1 cellular context compared by ENCODE assay signal in the genomic region with DNA sequence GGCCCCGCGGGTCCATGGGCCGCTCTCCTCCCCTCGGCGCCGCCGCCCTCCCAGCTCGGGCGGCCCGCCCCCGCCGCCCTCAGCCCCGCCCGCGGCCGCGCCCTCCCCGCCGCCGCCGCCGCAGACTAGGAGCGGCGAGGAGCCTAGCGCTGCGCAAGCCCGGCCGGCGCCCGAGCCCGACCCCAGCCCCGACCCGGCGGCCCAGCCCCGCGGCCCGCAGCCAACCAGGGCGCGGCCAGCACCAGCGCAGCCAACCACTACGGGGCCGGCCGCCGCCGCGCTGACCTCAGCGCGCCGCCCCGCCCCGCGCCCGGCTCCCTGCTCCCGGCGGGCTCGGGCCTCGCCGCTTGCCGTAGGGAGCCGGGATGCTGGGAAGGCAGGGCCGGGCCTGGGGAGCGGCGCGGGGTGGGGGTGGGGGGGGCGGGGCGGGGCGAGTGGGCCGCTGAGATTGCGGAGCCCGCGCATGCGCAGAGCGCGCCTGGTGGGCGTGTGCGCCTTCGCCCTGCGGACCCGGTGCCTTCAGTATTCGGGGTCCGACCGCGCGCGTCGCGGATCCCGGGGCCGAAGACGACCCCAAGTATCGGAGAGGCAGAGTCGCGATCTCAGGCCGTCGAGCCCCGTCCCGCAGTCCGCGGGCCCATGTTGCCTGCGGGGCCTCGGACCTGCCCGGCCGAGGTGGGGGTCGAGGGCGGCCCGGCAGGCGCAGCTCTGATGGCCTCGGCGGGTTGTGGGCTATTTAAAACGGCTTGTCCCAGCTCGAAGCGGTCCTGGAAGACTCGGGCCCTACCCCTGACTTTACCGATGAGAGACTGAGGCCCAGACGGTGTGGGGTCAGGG.
A peak's percentile ranks its signal among the peaks of the same experiment; 100 is the strongest.
TF ChIP-seq lines count a peak whose summit lies in the region.

A gene with protein sequence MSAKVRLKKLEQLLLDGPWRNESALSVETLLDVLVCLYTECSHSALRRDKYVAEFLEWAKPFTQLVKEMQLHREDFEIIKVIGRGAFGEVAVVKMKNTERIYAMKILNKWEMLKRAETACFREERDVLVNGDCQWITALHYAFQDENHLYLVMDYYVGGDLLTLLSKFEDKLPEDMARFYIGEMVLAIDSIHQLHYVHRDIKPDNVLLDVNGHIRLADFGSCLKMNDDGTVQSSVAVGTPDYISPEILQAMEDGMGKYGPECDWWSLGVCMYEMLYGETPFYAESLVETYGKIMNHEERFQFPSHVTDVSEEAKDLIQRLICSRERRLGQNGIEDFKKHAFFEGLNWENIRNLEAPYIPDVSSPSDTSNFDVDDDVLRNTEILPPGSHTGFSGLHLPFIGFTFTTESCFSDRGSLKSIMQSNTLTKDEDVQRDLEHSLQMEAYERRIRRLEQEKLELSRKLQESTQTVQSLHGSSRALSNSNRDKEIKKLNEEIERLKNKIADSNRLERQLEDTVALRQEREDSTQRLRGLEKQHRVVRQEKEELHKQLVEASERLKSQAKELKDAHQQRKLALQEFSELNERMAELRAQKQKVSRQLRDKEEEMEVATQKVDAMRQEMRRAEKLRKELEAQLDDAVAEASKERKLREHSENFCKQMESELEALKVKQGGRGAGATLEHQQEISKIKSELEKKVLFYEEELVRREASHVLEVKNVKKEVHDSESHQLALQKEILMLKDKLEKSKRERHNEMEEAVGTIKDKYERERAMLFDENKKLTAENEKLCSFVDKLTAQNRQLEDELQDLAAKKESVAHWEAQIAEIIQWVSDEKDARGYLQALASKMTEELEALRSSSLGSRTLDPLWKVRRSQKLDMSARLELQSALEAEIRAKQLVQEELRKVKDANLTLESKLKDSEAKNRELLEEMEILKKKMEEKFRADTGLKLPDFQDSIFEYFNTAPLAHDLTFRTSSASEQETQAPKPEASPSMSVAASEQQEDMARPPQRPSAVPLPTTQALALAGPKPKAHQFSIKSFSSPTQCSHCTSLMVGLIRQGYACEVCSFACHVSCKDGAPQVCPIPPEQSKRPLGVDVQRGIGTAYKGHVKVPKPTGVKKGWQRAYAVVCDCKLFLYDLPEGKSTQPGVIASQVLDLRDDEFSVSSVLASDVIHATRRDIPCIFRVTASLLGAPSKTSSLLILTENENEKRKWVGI (N-terminal part only) (minus strand): TSS at position 178 of the 837 bp plus-strand sequence. CDS start 376 bp downstream, outside the sequence.

TF ChIP-seq in HepG2, 621 proteins besides CTCF, POLR2A, EP300 and RAD21 (continued from another document and continues in another):
- TF ChIP-seq MTF1 (CRISPR knock-in tag; IDR thresholded peaks at IDR 0.05) (no peak), ZFP1 (CRISPR knock-in tag; IDR thresholded peaks at IDR 0.05) (no peak), HNF4A (CRISPR knock-in tag; IDR thresholded peaks at IDR 0.05) (no peak), PAWR (CRISPR knock-in tag; IDR thresholded peaks at IDR 0.05; ENCODE audit: borderline replicate concordance) (no peak), ZFP36 (IDR thresholded peaks at IDR 0.05; ENCODE audit: borderline replicate concordance, low read depth, low read length, partially characterized antibody) (no peak), SPEN (CRISPR knock-in tag; IDR thresholded peaks at IDR 0.05; ENCODE audit: low read depth) (peak; percentile 36; the same call in 1 of the 2 replicates), HNF4G (IDR thresholded peaks at IDR 0.05; ENCODE audit: borderline replicate concordance, low read depth, low read length) (no peak), HNF4G (CRISPR knock-in tag; IDR thresholded peaks at IDR 0.05; ENCODE audit: borderline replicate concordance, low read depth) (no peak), ZNF614 (CRISPR knock-in tag; IDR thresholded peaks at IDR 0.05; ENCODE audit: borderline replicate concordance) (no peak), ZNF510 (CRISPR knock-in tag; IDR thresholded peaks at IDR 0.05; ENCODE audit: low read depth) (no peak), SOX6 (IDR thresholded peaks at IDR 0.05) (no peak), SOX6 (CRISPR knock-in tag; IDR thresholded peaks at IDR 0.05) (no peak), MED8 (CRISPR knock-in tag; IDR thresholded peaks at IDR 0.05; ENCODE audit: insufficient replicate concordance) (no peak), RXRB (CRISPR knock-in tag; IDR thresholded peaks at IDR 0.05; ENCODE audit: borderline replicate concordance) (no peak), SKI (IDR thresholded peaks at IDR 0.05; ENCODE audit: partially characterized antibody) (no peak), ZNF780A (CRISPR knock-in tag; IDR thresholded peaks at IDR 0.05) (no peak), ZNF891 (CRISPR knock-in tag; IDR thresholded peaks at IDR 0.05) (peak; percentile 46; the same call in 1 of the 2 replicates), FOXO1 (CRISPR knock-in tag; IDR thresholded peaks at IDR 0.05) (no peak; the same call in 1 of the 2 replicates), HDAC2 (CRISPR knock-in tag; IDR thresholded peaks at IDR 0.05) (no peak), THYN1 (CRISPR knock-in tag; IDR thresholded peaks at IDR 0.05; ENCODE audit: borderline replicate concordance, low read depth) (no peak), ZNF331 (CRISPR knock-in tag; IDR thresholded peaks at IDR 0.05) (no peak), AKAP8 (CRISPR knock-in tag; IDR thresholded peaks at IDR 0.05) (no peak), SATB2 (CRISPR knock-in tag; IDR thresholded peaks at IDR 0.05) (no peak), SRY (CRISPR knock-in tag; IDR thresholded peaks at IDR 0.05) (peak; percentile 44; the same call in 1 of the 2 replicates)
- TF ChIP-seq, protein P1, sequence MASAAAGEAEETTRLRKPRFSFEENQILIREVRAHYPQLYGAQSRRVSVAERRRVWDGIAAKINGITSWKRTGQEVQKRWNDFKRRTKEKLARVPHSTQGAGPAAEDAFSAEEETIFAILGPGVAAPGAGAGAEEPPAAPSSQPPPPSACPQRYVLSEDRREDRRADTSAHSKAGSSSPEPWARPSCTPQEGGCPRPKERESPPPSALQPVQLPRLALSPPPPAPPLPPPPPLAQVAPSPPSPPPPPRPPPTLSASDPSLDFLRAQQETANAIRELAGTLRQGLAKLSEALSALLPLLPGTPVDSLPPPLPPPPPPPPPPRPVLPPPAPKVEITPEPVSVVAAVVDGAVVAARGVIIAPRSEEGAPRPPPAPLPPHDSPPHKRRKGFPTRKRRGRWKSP (CRISPR knock-in tag; IDR thresholded peaks at IDR 0.05) = 0 out of 2 replicates have a peak, but pooled peaks have one; percentile 26
- TF ChIP-seq, protein P2, sequence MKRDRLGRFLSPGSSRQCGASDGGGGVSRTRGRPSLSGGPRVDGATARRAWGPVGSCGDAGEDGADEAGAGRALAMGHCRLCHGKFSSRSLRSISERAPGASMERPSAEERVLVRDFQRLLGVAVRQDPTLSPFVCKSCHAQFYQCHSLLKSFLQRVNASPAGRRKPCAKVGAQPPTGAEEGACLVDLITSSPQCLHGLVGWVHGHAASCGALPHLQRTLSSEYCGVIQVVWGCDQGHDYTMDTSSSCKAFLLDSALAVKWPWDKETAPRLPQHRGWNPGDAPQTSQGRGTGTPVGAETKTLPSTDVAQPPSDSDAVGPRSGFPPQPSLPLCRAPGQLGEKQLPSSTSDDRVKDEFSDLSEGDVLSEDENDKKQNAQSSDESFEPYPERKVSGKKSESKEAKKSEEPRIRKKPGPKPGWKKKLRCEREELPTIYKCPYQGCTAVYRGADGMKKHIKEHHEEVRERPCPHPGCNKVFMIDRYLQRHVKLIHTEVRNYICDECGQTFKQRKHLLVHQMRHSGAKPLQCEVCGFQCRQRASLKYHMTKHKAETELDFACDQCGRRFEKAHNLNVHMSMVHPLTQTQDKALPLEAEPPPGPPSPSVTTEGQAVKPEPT (CRISPR knock-in tag; IDR thresholded peaks at IDR 0.05; ENCODE audit: low read depth) = no peak
- TF ChIP-seq, protein P3, sequence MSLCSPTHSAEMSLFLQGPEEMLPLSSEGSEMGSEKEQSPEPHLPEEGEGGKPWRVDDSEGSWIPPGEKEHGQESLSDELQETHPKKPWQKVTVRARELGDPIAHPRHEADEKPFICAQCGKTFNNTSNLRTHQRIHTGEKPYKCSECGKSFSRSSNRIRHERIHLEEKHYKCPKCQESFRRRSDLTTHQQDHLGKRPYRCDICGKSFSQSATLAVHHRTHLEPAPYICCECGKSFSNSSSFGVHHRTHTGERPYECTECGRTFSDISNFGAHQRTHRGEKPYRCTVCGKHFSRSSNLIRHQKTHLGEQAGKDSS (CRISPR knock-in tag; IDR thresholded peaks at IDR 0.05; ENCODE audit: borderline replicate concordance, low read depth) = no peak
- TF ChIP-seq, protein P4, sequence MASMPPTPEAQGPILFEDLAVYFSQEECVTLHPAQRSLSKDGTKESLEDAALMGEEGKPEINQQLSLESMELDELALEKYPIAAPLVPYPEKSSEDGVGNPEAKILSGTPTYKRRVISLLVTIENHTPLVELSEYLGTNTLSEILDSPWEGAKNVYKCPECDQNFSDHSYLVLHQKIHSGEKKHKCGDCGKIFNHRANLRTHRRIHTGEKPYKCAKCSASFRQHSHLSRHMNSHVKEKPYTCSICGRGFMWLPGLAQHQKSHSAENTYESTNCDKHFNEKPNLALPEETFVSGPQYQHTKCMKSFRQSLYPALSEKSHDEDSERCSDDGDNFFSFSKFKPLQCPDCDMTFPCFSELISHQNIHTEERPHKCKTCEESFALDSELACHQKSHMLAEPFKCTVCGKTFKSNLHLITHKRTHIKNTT (CRISPR knock-in tag; IDR thresholded peaks at IDR 0.05) = no peak
- TF ChIP-seq, protein P5, sequence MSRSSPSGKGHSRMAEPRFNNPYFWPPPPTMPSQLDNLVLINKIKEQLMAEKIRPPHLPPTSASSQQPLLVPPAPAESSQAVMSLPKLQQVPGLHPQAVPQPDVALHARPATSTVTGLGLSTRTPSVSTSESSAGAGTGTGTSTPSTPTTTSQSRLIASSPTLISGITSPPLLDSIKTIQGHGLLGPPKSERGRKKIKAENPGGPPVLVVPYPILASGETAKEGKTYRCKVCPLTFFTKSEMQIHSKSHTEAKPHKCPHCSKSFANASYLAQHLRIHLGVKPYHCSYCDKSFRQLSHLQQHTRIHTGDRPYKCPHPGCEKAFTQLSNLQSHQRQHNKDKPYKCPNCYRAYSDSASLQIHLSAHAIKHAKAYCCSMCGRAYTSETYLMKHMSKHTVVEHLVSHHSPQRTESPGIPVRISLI (CRISPR knock-in tag; IDR thresholded peaks at IDR 0.05; ENCODE audit: borderline replicate concordance) = no peak
- TF ChIP-seq, protein P6, sequence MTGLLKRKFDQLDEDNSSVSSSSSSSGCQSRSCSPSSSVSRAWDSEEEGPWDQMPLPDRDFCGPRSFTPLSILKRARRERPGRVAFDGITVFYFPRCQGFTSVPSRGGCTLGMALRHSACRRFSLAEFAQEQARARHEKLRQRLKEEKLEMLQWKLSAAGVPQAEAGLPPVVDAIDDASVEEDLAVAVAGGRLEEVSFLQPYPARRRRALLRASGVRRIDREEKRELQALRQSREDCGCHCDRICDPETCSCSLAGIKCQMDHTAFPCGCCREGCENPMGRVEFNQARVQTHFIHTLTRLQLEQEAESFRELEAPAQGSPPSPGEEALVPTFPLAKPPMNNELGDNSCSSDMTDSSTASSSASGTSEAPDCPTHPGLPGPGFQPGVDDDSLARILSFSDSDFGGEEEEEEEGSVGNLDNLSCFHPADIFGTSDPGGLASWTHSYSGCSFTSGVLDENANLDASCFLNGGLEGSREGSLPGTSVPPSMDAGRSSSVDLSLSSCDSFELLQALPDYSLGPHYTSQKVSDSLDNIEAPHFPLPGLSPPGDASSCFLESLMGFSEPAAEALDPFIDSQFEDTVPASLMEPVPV (CRISPR knock-in tag; IDR thresholded peaks at IDR 0.05) = no peak
- TF ChIP-seq, protein P7, sequence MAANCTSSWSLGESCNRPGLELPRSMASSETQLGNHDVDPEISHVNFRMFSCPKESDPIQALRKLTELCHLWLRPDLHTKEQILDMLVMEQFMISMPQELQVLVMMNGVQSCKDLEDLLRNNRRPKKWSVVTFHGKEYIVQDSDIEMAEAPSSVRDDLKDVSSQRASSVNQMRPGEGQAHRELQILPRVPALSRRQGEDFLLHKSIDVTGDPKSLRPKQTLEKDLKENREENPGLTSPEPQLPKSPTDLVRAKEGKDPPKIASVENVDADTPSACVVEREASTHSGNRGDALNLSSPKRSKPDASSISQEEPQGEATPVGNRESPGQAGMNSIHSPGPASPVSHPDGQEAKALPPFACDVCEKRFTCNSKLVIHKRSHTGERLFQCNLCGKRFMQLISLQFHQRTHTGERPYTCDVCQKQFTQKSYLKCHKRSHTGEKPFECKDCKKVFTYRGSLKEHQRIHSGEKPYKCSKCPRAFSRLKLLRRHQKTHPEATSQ (CRISPR knock-in tag; IDR thresholded peaks at IDR 0.05; ENCODE audit: borderline replicate concordance) = no peak
- TF ChIP-seq, protein P8, sequence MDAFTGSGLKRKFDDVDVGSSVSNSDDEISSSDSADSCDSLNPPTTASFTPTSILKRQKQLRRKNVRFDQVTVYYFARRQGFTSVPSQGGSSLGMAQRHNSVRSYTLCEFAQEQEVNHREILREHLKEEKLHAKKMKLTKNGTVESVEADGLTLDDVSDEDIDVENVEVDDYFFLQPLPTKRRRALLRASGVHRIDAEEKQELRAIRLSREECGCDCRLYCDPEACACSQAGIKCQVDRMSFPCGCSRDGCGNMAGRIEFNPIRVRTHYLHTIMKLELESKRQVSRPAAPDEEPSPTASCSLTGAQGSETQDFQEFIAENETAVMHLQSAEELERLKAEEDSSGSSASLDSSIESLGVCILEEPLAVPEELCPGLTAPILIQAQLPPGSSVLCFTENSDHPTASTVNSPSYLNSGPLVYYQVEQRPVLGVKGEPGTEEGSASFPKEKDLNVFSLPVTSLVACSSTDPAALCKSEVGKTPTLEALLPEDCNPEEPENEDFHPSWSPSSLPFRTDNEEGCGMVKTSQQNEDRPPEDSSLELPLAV (CRISPR knock-in tag; conservative IDR thresholded peaks at IDR 0.05; ENCODE audit: low read depth) = no peak
- TF ChIP-seq, protein P9, sequence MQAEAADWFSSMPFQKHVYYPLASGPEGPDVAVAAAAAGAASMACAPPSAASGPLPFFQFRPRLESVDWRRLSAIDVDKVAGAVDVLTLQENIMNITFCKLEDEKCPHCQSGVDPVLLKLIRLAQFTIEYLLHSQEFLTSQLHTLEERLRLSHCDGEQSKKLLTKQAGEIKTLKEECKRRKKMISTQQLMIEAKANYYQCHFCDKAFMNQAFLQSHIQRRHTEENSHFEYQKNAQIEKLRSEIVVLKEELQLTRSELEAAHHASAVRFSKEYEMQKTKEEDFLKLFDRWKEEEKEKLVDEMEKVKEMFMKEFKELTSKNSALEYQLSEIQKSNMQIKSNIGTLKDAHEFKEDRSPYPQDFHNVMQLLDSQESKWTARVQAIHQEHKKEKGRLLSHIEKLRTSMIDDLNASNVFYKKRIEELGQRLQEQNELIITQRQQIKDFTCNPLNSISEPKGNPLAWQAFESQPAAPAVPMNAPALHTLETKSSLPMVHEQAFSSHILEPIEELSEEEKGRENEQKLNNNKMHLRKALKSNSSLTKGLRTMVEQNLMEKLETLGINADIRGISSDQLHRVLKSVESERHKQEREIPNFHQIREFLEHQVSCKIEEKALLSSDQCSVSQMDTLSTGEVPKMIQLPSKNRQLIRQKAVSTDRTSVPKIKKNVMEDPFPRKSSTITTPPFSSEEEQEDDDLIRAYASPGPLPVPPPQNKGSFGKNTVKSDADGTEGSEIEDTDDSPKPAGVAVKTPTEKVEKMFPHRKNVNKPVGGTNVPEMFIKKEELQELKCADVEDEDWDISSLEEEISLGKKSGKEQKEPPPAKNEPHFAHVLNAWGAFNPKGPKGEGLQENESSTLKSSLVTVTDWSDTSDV (CRISPR knock-in tag; IDR thresholded peaks at IDR 0.05) = no peak
- TF ChIP-seq, protein P10, sequence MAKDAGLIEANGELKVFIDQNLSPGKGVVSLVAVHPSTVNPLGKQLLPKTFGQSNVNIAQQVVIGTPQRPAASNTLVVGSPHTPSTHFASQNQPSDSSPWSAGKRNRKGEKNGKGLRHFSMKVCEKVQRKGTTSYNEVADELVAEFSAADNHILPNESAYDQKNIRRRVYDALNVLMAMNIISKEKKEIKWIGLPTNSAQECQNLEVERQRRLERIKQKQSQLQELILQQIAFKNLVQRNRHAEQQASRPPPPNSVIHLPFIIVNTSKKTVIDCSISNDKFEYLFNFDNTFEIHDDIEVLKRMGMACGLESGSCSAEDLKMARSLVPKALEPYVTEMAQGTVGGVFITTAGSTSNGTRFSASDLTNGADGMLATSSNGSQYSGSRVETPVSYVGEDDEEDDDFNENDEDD (CRISPR knock-in tag; IDR thresholded peaks at IDR 0.05; ENCODE audit: borderline replicate concordance) = peak; percentile 42; the same call in 1 of the 2 replicates
